ENCODE assay signal across 10 cellular contexts in genomic region chr13:112892759-112893569, GRCh38.
DNase-seq lines count a peak whose midpoint lies in the region; ATAC-seq and TF ChIP-seq lines count a peak whose summit lies in the region.
"Had no signal": no experiment of that assay in that cellular context is flagged by ENCODE, and none has a peak within 500 bp of the region (broad histone marks: within the 10 kb centered on the region; RNA-seq: fewer than 3 reads in every experiment).

No MANE protein-coding gene starts in this region.

- RAD21 ChIA-PET in HCT116 (lab: Charles Lee; ENCODE audit: low non-redundant PET in 1 of 2, low total read pairs in 2 of 2, uncharacterized antibody in 2 of 2, unreplicated experiment in 2 of 2) = no interaction called here

- TF ChIP-seq CTCF in CD4-positive, alpha-beta T cell (IDR thresholded peaks at IDR 0.05) = no peak
- TF ChIP-seq CTCF in HCT116 (IDR thresholded peaks at IDR 0.05 in 2 of 3, conservative IDR thresholded peaks at IDR 0.05 in 1 of 3; ENCODE audit: borderline replicate concordance in 1 of 3, insufficient read depth in 1 of 3, low read depth in 2 of 3, low read length in 2 of 3) (no peak), OCI-LY7 (conservative IDR thresholded peaks at IDR 0.05; ENCODE audit: low read length) (no peak)

- no peak for TF ChIP-seq RAD21 in HCT116 (IDR thresholded peaks at IDR 0.05; ENCODE audit: low read depth)

- H3K27ac Mint-ChIP-seq in CD4-positive, alpha-beta T cell = no peak overlapping the region
- H3K27ac Mint-ChIP-seq in T-cell = peak overlapping the region in 1 of 2 donors; percentile 36
- peak overlapping the region; percentile 6 for H3K27ac Mint-ChIP-seq in memory B cell
- no peak overlapping the region for H3K27ac Mint-ChIP-seq in T-helper 2 cell treated with Interferon-gamma antibody and Interleukin-4, amounts not matched to agents 5 μg/mL and 100 μg/mL, for 36 hours

- H3K4me1 ChIP-seq in HCT116 (ENCODE audit: control insufficient read depth in 1 of 2, insufficient read depth in 2 of 2, low read length in 2 of 2) (peaks cover 6 to 14% of the 10 kb centered on the region in 2 experiments; a peak in 3 of 4 replicates), OCI-LY7 (ENCODE audit: insufficient read depth, low read length, poor library complexity, severe bottlenecking) (peaks cover 6% of the 10 kb centered on the region)

- BruUV-seq in HCT116 (replicated peaks; lab: Mats Ljungman, UMichigan) (no TSS peak), OCI-LY7 (replicated peaks; lab: Mats Ljungman, UMichigan) (no TSS peak)

- no peak overlapping the region for H3K27ac ChIP-seq in CD4-positive, alpha-beta T cell (ENCODE audit: low read depth, low read length)
- peak overlapping the region; percentile 27; the same call in 1 of the 2 replicates for H3K27ac ChIP-seq in HCT116 (ENCODE audit: low read depth, low read length)
- H3K27ac ChIP-seq in OCI-LY7 (ENCODE audit: low read depth, low read length, poor library complexity, severe bottlenecking) = no peak overlapping the region

- H2AFZ ChIP-seq in HCT116 (ENCODE audit: low read depth, low read length, poor library complexity, severe bottlenecking) = no peak overlapping the region
- H2AFZ ChIP-seq in OCI-LY7 (ENCODE audit: low read length) = no peak overlapping the region

- POLR2A ChIA-PET in CD4-positive, alpha-beta T cell (lab: Charles Lee) = no interaction called here
- POLR2A ChIA-PET in HCT116 (lab: Charles Lee) = no interaction called here
- POLR2A ChIA-PET in T-cell (lab: Charles Lee) = no interaction called here
- POLR2A ChIA-PET in OCI-LY7 (lab: Charles Lee) = no interaction called here

- H3K36me3 Mint-ChIP-seq in CD4-positive, alpha-beta T cell (ENCODE audit: low read depth) = no peaks in the 10 kb centered on the region
- H3K36me3 Mint-ChIP-seq in T-cell (no peaks in the 10 kb centered on the region), memory B cell (no peaks in the 10 kb centered on the region)
- H3K36me3 Mint-ChIP-seq in T-helper 2 cell treated with Interferon-gamma antibody and Interleukin-4, amounts not matched to agents 5 μg/mL and 100 μg/mL, for 36 hours (ENCODE audit: low read depth) = no peaks in the 10 kb centered on the region

- H3K79me2 ChIP-seq in HCT116 (ENCODE audit: insufficient read depth, low read length) (no peaks in the 10 kb centered on the region), OCI-LY7 (ENCODE audit: insufficient read depth, low read depth, low read length) (no peaks in the 10 kb centered on the region)

- H3K27me3 Mint-ChIP-seq in CD4-positive, alpha-beta T cell = peaks cover 12% of the 10 kb centered on the region
- H3K27me3 Mint-ChIP-seq in T-cell = peaks cover 4 to 17% of the 10 kb centered on the region in 2 donors
- peaks cover 1% of the 10 kb centered on the region for H3K27me3 Mint-ChIP-seq in memory B cell
- H3K27me3 Mint-ChIP-seq in T-helper 2 cell treated with Interferon-gamma antibody and Interleukin-4, amounts not matched to agents 5 μg/mL and 100 μg/mL, for 36 hours (ENCODE audit: low read depth) = peaks cover 26% of the 10 kb centered on the region

- H3K4me3 Mint-ChIP-seq in CD4-positive, alpha-beta T cell = peak overlapping the region; percentile 51
- H3K4me3 Mint-ChIP-seq in T-cell (peak overlapping the region in 2 of 3 donors; percentile 39 to 40), memory B cell (peak overlapping the region; percentile 72)
- no peak overlapping the region for H3K4me3 Mint-ChIP-seq in T-helper 2 cell treated with Interferon-gamma antibody and Interleukin-4, amounts not matched to agents 5 μg/mL and 100 μg/mL, for 36 hours

- H3K9me2 ChIP-seq in HCT116 (ENCODE audit: insufficient read depth) = no peaks in the 10 kb centered on the region
- no peaks in the 10 kb centered on the region for H3K9me2 ChIP-seq in OCI-LY7 (ENCODE audit: insufficient read depth, low read length)

- H3K27me3 ChIP-seq in CD4-positive, alpha-beta T cell (ENCODE audit: control insufficient read depth, insufficient read depth, low read length) = no peaks in the 10 kb centered on the region
- no peaks in the 10 kb centered on the region for H3K27me3 ChIP-seq in HCT116 (ENCODE audit: insufficient read depth, low read length)

- no peak overlapping the region for H3K9ac ChIP-seq in HCT116 (ENCODE audit: low read length)

- ATAC-seq in CD4-positive, alpha-beta T cell (ENCODE audit: poor library complexity) = no peak
- no peak for ATAC-seq in HCT116
- no peak for ATAC-seq in T-cell (replicated peaks in 1 of 4)
- peak; percentile 34 for ATAC-seq in memory B cell (ENCODE audit: low read depth)
- no peak for ATAC-seq in GM18867 (IDR thresholded peaks at IDR 0.05; ENCODE audit: unreplicated experiment)

- no peak overlapping the region for H3K4me3 ChIP-seq in HCT116 (replicated peaks in 1 of 2; ENCODE audit: low read depth in 1 of 2, low read length in 2 of 2)
- no peak overlapping the region for H3K4me3 ChIP-seq in OCI-LY7 (ENCODE audit: low read depth, low read length, poor library complexity, severe bottlenecking)

- CTCF ChIA-PET in CD4-positive, alpha-beta T cell (lab: Charles Lee) = no interaction called here
- CTCF ChIA-PET in HCT116 (lab: Charles Lee) = interaction anchor here (1.8 kb wide), 1 partner anchor 39 kb away, joined by 6 read pairs; no protein-coding TSS in a partner anchor
- CTCF ChIA-PET in T-cell (lab: Charles Lee) = no interaction called here
- CTCF ChIA-PET in OCI-LY7 (lab: Charles Lee; ENCODE audit: unreplicated experiment) = no interaction called here

- H3K9me3 Mint-ChIP-seq in CD4-positive, alpha-beta T cell = no peaks in the 10 kb centered on the region
- H3K9me3 Mint-ChIP-seq in T-cell = no peaks in the 10 kb centered on the region
- no peaks in the 10 kb centered on the region for H3K9me3 Mint-ChIP-seq in memory B cell
- no peaks in the 10 kb centered on the region for H3K9me3 Mint-ChIP-seq in T-helper 2 cell treated with Interferon-gamma antibody and Interleukin-4, amounts not matched to agents 5 μg/mL and 100 μg/mL, for 36 hours

- H3K4me2 ChIP-seq in HCT116 (ENCODE audit: low read length) (no peak overlapping the region), OCI-LY7 (ENCODE audit: low read length) (no peak overlapping the region)

- DNase-seq in CD4-positive, alpha-beta T cell = no peak
- DNase-seq in HCT116 (ENCODE audit: low read depth, low spot score) (no peak), T-cell (no peak), memory B cell (ENCODE audit: low spot score in 2 of 2) (no peak), T1000 (lab: John Stamatoyannopoulos, UW) (no peak), OCI-LY7 (ENCODE audit: low spot score) (no peak)
- DNase-seq in T-helper 2 cell treated with Interferon-gamma antibody and Interleukin-4, amounts not matched to agents 5 μg/mL and 100 μg/mL, for 36 hours (ENCODE audit: low spot score) = no peak
- DNase-seq: activated T-cell treated with anti-CD3 and anti-CD28 coated beads, Interleukin-2, amount 50 U/mL, for 48 hours; stimulated activated CD4-positive, alpha-beta T cell treated with anti-CD3 and anti-CD28 coated beads, Interleukin-15, amount 100 ng/mL, for 24 hours had no signal

- H3K4me1 Mint-ChIP-seq in CD4-positive, alpha-beta T cell (ENCODE audit: low read depth) = peaks cover 7% of the 10 kb centered on the region
- peaks cover 7 to 14% (median 13%) of the 10 kb centered on the region in 3 donors for H3K4me1 Mint-ChIP-seq in T-cell
- peaks cover 11% of the 10 kb centered on the region for H3K4me1 Mint-ChIP-seq in memory B cell
- no peaks in the 10 kb centered on the region for H3K4me1 Mint-ChIP-seq in T-helper 2 cell treated with Interferon-gamma antibody and Interleukin-4, amounts not matched to agents 5 μg/mL and 100 μg/mL, for 36 hours (ENCODE audit: low read depth)

- H4K20me1 ChIP-seq in HCT116 (ENCODE audit: insufficient read depth) = no peaks in the 10 kb centered on the region
- H4K20me1 ChIP-seq in OCI-LY7 (ENCODE audit: insufficient read depth, low read length) = no peaks in the 10 kb centered on the region

- TF ChIP-seq POLR2A in HCT116 (IDR thresholded peaks at IDR 0.05; ENCODE audit: borderline replicate concordance, extremely low read depth, insufficient read depth, insufficient read length) = no peak

- intact Hi-C loops in CD4-positive, alpha-beta T cell (cut with DNase I, micrococcal nuclease) = no loop called here
- intact Hi-C loops in HCT116 (cut with micrococcal nuclease) = no loop called here
- intact Hi-C loops in OCI-LY7 (cut with micrococcal nuclease; ENCODE audit: unreplicated experiment) = no loop called here

- H3K9me3 ChIP-seq in CD4-positive, alpha-beta T cell (ENCODE audit: control insufficient read depth, low read length) = no peaks in the 10 kb centered on the region
- H3K9me3 ChIP-seq in HCT116 (ENCODE audit: control insufficient read depth in 1 of 2, insufficient read depth in 1 of 2, low read depth in 1 of 2, low read length in 2 of 2) = no peaks in the 10 kb centered on the region
- no peaks in the 10 kb centered on the region for H3K9me3 ChIP-seq in OCI-LY7 (ENCODE audit: low read length)

- no peaks in the 10 kb centered on the region for H3K36me3 ChIP-seq in HCT116 (ENCODE audit: control insufficient read depth in 1 of 2, insufficient read depth in 2 of 2, low read length in 2 of 2)
- H3K36me3 ChIP-seq in OCI-LY7 (ENCODE audit: insufficient read depth, low read length) = no peaks in the 10 kb centered on the region

TF ChIP-seq in HCT116, 20 proteins besides CTCF, POLR2A, EP300 and RAD21 (continues in another document):
- TF ChIP-seq ZNF274 (IDR thresholded peaks at IDR 0.05; ENCODE audit: low read depth, low read length) (no peak), REST (IDR thresholded peaks at IDR 0.05; ENCODE audit: low read depth) (no peak)
